Comparison of ENCODE assay signal across 6 cellular contexts in the genomic region with DNA sequence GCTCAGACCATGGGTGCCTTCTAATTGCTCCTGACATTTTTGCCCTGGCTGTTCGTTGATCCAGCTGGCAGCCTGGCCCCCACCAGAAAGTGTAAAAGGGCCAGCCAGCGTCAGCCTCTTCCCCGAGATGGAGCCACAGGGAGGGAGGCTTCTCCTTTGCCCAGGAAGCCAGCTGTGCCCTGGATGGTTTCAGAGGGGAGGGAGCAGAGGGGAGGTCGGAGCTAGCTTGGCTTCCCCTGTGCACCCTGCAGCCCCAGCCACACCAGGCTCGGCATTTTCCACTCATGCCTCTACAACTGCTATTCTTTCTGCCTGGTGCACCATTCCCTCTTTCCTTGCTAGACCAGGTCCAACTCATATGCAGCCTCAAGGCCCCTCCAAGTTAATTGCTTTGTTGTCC. TPM values are rescaled to one million over a fixed set of nuclear protein-coding genes. Genes with fewer than 3 reads are reported as not detected.
"Had no signal": no experiment of that assay in that cellular context is flagged by ENCODE, and none has a peak within 500 bp of the region (broad histone marks: within the 10 kb centered on the region; RNA-seq: fewer than 3 reads in every experiment).

No MANE protein-coding gene starts in this region.

RNA-seq across cellular contexts. Expression of a gene that starts 56.4 kb away (rescaled TPM):
- total RNA-seq: GM23248, GM23338, H1, H7, H9, HFFc6 had no signal
- polyA plus RNA-seq: GM23248, GM23338, H1 had no signal
